ENCODE assay signal across 13 cellular contexts in the genomic region with DNA sequence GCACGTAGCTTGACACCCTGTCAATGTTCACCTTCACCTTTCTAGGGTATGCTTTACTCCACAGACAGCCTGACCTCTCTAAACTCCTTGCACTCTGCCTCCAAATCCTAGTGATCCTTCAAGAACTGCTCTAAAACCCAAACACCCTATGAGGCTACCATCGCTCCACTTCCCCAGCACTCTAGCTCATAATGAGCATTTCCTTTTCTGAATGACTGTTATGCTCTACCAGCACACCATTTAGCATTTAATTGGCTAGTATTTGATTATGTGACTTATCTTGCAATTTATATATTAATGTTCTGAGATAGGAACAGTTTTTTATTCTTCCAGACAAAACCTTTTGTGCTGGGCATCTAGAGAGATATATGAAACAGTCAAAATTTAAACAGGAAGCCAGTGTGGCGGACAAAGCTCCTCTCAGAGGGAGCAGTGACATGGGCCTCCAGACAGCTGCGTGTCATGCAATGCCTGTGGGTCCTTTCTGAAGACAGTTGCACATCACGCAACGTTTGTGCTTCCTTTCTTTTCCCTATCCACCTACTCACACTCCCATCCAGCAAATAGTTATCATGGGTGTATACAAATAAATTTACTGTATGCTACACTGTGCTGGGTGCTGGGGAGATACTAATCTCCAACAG.
A peak's percentile ranks its signal among the peaks of the same experiment; 100 is the strongest.
DNase-seq lines count a peak whose midpoint lies in the region; ATAC-seq and TF ChIP-seq lines count a peak whose summit lies in the region.
"Had no signal": no experiment of that assay in that cellular context is flagged by ENCODE, and none has a peak within 500 bp of the region (broad histone marks: within the 10 kb centered on the region; RNA-seq: fewer than 3 reads in every experiment).

No MANE protein-coding gene starts in this region.

- no peak for TF ChIP-seq CTCF in nephron progenitor cell (IDR thresholded peaks at IDR 0.05)
- no peak for TF ChIP-seq CTCF in foreskin keratinocyte (conservative IDR thresholded peaks at IDR 0.05)
- TF ChIP-seq CTCF in GM13977 (IDR thresholded peaks at IDR 0.05; ENCODE audit: extremely low read depth, insufficient read depth, missing control alignments), result no peak

- H3K27me3 ChIP-seq in foreskin keratinocyte, result no peaks in the 10 kb centered on the region
- H3K27me3 ChIP-seq: stomach had no signal

- ATAC-seq in activated CD8-positive, alpha-beta memory T cell treated with anti-CD3 and anti-CD28 coated beads, Interleukin-2, amount 10 ng/mL, durations not matched to agents 7 days and 5 days, result no peak
- ATAC-seq in HG02763 (IDR thresholded peaks at IDR 0.05; ENCODE audit: unreplicated experiment) (peak; percentile 40), foreskin keratinocyte (no peak)
- ATAC-seq: effector memory CD8-positive, alpha-beta T cell; sciatic nerve had no signal

- H3K36me3 Mint-ChIP-seq in activated CD8-positive, alpha-beta memory T cell treated with anti-CD3 and anti-CD28 coated beads, Interleukin-2, amount 10 ng/mL, durations not matched to agents 7 days and 5 days, result peaks cover 11% of the 10 kb centered on the region
- H3K36me3 Mint-ChIP-seq in IgD-negative memory B cell (peaks cover 22% of the 10 kb centered on the region), nephron progenitor cell (ENCODE audit: low read depth) (peaks cover 17% of the 10 kb centered on the region)

- H3K4me1 ChIP-seq in foreskin keratinocyte, result no peaks in the 10 kb centered on the region

- CTCF ChIA-PET in activated CD8-positive, alpha-beta memory T cell treated with anti-CD3 and anti-CD28 coated beads, Interleukin-2, amount 10 ng/mL, durations not matched to agents 7 days and 5 days (lab: Charles Lee), result interaction anchor here (1.1 to 1.7 kb wide), 2 partner anchors 16 to 212 kb away, joined by 3 to 4 read pairs; no protein-coding TSS in a partner anchor

- H3K27ac Mint-ChIP-seq in activated CD8-positive, alpha-beta memory T cell treated with anti-CD3 and anti-CD28 coated beads, Interleukin-2, amount 10 ng/mL, durations not matched to agents 7 days and 5 days, result peak overlapping the region; percentile 39
- H3K27ac Mint-ChIP-seq in IgD-negative memory B cell, result peak overlapping the region; percentile 96 to 97 (median 97)
- no peak overlapping the region for H3K27ac Mint-ChIP-seq in nephron progenitor cell

- H3K27me3 Mint-ChIP-seq in activated CD8-positive, alpha-beta memory T cell treated with anti-CD3 and anti-CD28 coated beads, Interleukin-2, amount 10 ng/mL, durations not matched to agents 7 days and 5 days, result no peaks in the 10 kb centered on the region
- H3K27me3 Mint-ChIP-seq in IgD-negative memory B cell (no peaks in the 10 kb centered on the region), nephron progenitor cell (ENCODE audit: low read depth, poor library complexity) (peaks cover 2% of the 10 kb centered on the region)
- H3K27me3 Mint-ChIP-seq: effector memory CD8-positive, alpha-beta T cell had no signal

- in situ Hi-C loops in GM13977 (cut with MboI; ENCODE audit: low pct_unique_long_range_greater_than_20kb, low sequenced_read_pairs, unreplicated experiment), result loop anchor here (5.0 to 10.0 kb wide), 2 partner anchors 208 to 214 kb away; partner anchors contain the start of gene ZFAND4

- H3K27ac ChIP-seq in foreskin keratinocyte, result no peak overlapping the region
- H3K27ac ChIP-seq: SK-N-MC had no signal

- H3K4me1 Mint-ChIP-seq in activated CD8-positive, alpha-beta memory T cell treated with anti-CD3 and anti-CD28 coated beads, Interleukin-2, amount 10 ng/mL, durations not matched to agents 7 days and 5 days, result peaks cover 44% of the 10 kb centered on the region
- H3K4me1 Mint-ChIP-seq in IgD-negative memory B cell, result peaks cover 62 to 77% (median 66%) of the 10 kb centered on the region in 3 donors
- peaks cover 5% of the 10 kb centered on the region for H3K4me1 Mint-ChIP-seq in nephron progenitor cell

- no peaks in the 10 kb centered on the region for H3K9me3 Mint-ChIP-seq in activated CD8-positive, alpha-beta memory T cell treated with anti-CD3 and anti-CD28 coated beads, Interleukin-2, amount 10 ng/mL, durations not matched to agents 7 days and 5 days (ENCODE audit: low read depth)
- H3K9me3 Mint-ChIP-seq in IgD-negative memory B cell (no peaks in the 10 kb centered on the region), nephron progenitor cell (no peaks in the 10 kb centered on the region)
- H3K9me3 Mint-ChIP-seq: effector memory CD8-positive, alpha-beta T cell had no signal

- H3K4me3 Mint-ChIP-seq in activated CD8-positive, alpha-beta memory T cell treated with anti-CD3 and anti-CD28 coated beads, Interleukin-2, amount 10 ng/mL, durations not matched to agents 7 days and 5 days, result no peak overlapping the region
- H3K4me3 Mint-ChIP-seq in IgD-negative memory B cell (peak overlapping the region; percentile 57 to 96 (median 94)), nephron progenitor cell (no peak overlapping the region)
- H3K4me3 Mint-ChIP-seq: effector memory CD8-positive, alpha-beta T cell had no signal

- DNase-seq in activated CD8-positive, alpha-beta memory T cell treated with anti-CD3 and anti-CD28 coated beads, Interleukin-2, amount 10 ng/mL, durations not matched to agents 7 days and 5 days, result no peak
- DNase-seq in activated CD8-positive, alpha-beta memory T cell treated with anti-CD3 and anti-CD28 coated beads, Interleukin-2, amount 50 U/mL, for 48 hours, result no peak
- DNase-seq in nephron progenitor cell (no peak), foreskin keratinocyte (no peak), GM13977 (ENCODE audit: low spot score) (no peak), A172 (ENCODE audit: low spot score) (no peak)
- DNase-seq: activated effector memory CD4-positive, alpha-beta T cell treated with anti-CD3 and anti-CD28 coated beads, Interleukin-2, amount 50 U/mL, for 16 hours; effector memory CD8-positive, alpha-beta T cell; stomach had no signal

Comparison
In these comparisons a context has a peak if more than half of its experiments do, and no peak if none do; other contexts are left out.
1. H3K4me3 Mint-ChIP-seq: peak in IgD-negative memory B cell (4 of 4); none in activated CD8-positive, alpha-beta memory T cell treated with anti-CD3 and anti-CD28 coated beads, Interleukin-2, amount 10 ng/mL, durations not matched to agents 7 days and 5 days (single experiment) and nephron progenitor cell (single experiment).